In genomic region chr12:104583311-104583710, GRCh38 we compare ENCODE assay signal across 1 cellular context.
TF ChIP-seq lines count a peak whose summit lies in the region.

No MANE protein-coding gene starts in this region.

TF ChIP-seq in GM23338, 12 proteins besides CTCF, POLR2A, EP300 and RAD21 (continued from another document):
- no peak for TF ChIP-seq ZNF462 (CRISPR knock-in tag; IDR thresholded peaks at IDR 0.05)
- TF ChIP-seq EZH2phosphoT487 (IDR thresholded peaks at IDR 0.05; ENCODE audit: unreplicated experiment) = no peak
- no peak for TF ChIP-seq ZNF114 (CRISPR knock-in tag; IDR thresholded peaks at IDR 0.05)
- TF ChIP-seq CREB1 (CRISPR knock-in tag; IDR thresholded peaks at IDR 0.05; ENCODE audit: low read depth) = no peak
- TF ChIP-seq ZNF331 (CRISPR knock-in tag; IDR thresholded peaks at IDR 0.05; ENCODE audit: low read depth) = no peak
- TF ChIP-seq STAT1 (IDR thresholded peaks at IDR 0.05; ENCODE audit: unreplicated experiment) = no peak
- TF ChIP-seq ETS1 (IDR thresholded peaks at IDR 0.05) = no peak
- no peak for TF ChIP-seq JUNB (IDR thresholded peaks at IDR 0.05; ENCODE audit: unreplicated experiment)
